Comparison of ENCODE assay signal across 8 cellular contexts in genomic region chr2:166539340-166540162, GRCh38. TPM values are rescaled to one million over a fixed set of nuclear protein-coding genes. Genes with fewer than 3 reads are reported as not detected.
A peak's percentile ranks its signal among the peaks of the same experiment; 100 is the strongest.
DNase-seq lines count a peak whose midpoint lies in the region; ATAC-seq and TF ChIP-seq lines count a peak whose summit lies in the region.

No MANE protein-coding gene starts in this region.

- in situ Hi-C loops in gastrocnemius medialis (cut with MboI; ENCODE audit: low sequenced_read_pairs in 4 of 4), result loop anchor here (10.0 to 25.0 kb wide), 4 partner anchors 675 to 1575 kb away; no protein-coding TSS in a partner anchor

- ATAC-seq in activated CD4-positive, CD25-positive, alpha-beta regulatory T cell treated with anti-CD3 and anti-CD28 coated beads, Interleukin-2, amount 50 U/mL, for 24 hours, result peak; percentile 55 to 67
- ATAC-seq in GM19452 (IDR thresholded peaks at IDR 0.05; ENCODE audit: unreplicated experiment), result peak; percentile 93
- peak; percentile 98 for ATAC-seq in HG03354 (IDR thresholded peaks at IDR 0.05; ENCODE audit: poor library complexity, severe bottlenecking, unreplicated experiment)
- ATAC-seq in gastrocnemius medialis, result peak; percentile 72 to 94

- no peaks in the 10 kb centered on the region for H3K9me3 ChIP-seq in ascending aorta
- H3K9me3 ChIP-seq in gastrocnemius medialis, result no peaks in the 10 kb centered on the region

- peak; percentile 36 to 70 (median 63) for TF ChIP-seq CTCF in ascending aorta (IDR thresholded peaks at IDR 0.05)
- TF ChIP-seq CTCF in gastrocnemius medialis (IDR thresholded peaks at IDR 0.05 in 4 of 5, conservative IDR thresholded peaks at IDR 0.05 in 1 of 5), result peak; percentile 32 to 75 (median 65)

- no peaks in the 10 kb centered on the region for H3K4me1 ChIP-seq in ascending aorta
- H3K4me1 ChIP-seq in gastrocnemius medialis, result no peaks in the 10 kb centered on the region

- H3K4me3 ChIP-seq in ascending aorta (no peak overlapping the region), gastrocnemius medialis (peak overlapping the region in 1 of 4 donors; percentile 28)

- no peaks in the 10 kb centered on the region for H3K36me3 ChIP-seq in ascending aorta
- H3K36me3 ChIP-seq in gastrocnemius medialis, result no peaks in the 10 kb centered on the region

- no peak for TF ChIP-seq POLR2A in gastrocnemius medialis (IDR thresholded peaks at IDR 0.05)

- peaks cover 4% of the 10 kb centered on the region for H3K27me3 ChIP-seq in ascending aorta
- H3K27me3 ChIP-seq in gastrocnemius medialis, result no peaks in the 10 kb centered on the region

- intact Hi-C loops in ascending aorta (cut with DNase I) (no loop called here), gastrocnemius medialis (cut with DNase I; ENCODE audit: low total_unique reads) (loop anchor here (5.0 to 10.0 kb wide), 2 partner anchors 675 to 1578 kb away; no protein-coding TSS in a partner anchor)

- no peak for DNase-seq in activated CD4-positive, CD25-positive, alpha-beta regulatory T cell (lab: John Stamatoyannopoulos, UW)
- DNase-seq in NCI-H345 (lab: John Stamatoyannopoulos, UW) (peak; percentile 73), ascending aorta (ENCODE audit: low spot score in 2 of 2) (no peak), iPS DF 19.7 (ENCODE audit: low read depth, low spot score) (peak; percentile 7), gastrocnemius medialis (no peak)

- H3K27ac ChIP-seq in ascending aorta, result no peak overlapping the region
- H3K27ac ChIP-seq in gastrocnemius medialis, result no peak overlapping the region

RNA-seq across cellular contexts. Expression of gene SCN7A, which starts 45.5 kb away (rescaled TPM):
- total RNA-seq in ascending aorta, result 2.9 TPM
- total RNA-seq in gastrocnemius medialis, result 10 to 100 TPM in 1 of 4 donors, 1 to 10 TPM in 3; 2.5 to 16.5 (median 5.2) TPM

Comparison
In these comparisons a context has a peak if more than half of its experiments do, and no peak if none do; other contexts are left out.
1. DNase-seq: peak in NCI-H345 (single experiment) and iPS DF 19.7 (single experiment); none in activated CD4-positive, CD25-positive, alpha-beta regulatory T cell (0 of 4), ascending aorta (0 of 2) and gastrocnemius medialis (0 of 2).
2. Peak in every context shown above with its lines, with median percentiles within 50 percentile points of each other: ATAC-seq.